ENCODE assay signal across 17 cellular contexts in the genomic region with DNA sequence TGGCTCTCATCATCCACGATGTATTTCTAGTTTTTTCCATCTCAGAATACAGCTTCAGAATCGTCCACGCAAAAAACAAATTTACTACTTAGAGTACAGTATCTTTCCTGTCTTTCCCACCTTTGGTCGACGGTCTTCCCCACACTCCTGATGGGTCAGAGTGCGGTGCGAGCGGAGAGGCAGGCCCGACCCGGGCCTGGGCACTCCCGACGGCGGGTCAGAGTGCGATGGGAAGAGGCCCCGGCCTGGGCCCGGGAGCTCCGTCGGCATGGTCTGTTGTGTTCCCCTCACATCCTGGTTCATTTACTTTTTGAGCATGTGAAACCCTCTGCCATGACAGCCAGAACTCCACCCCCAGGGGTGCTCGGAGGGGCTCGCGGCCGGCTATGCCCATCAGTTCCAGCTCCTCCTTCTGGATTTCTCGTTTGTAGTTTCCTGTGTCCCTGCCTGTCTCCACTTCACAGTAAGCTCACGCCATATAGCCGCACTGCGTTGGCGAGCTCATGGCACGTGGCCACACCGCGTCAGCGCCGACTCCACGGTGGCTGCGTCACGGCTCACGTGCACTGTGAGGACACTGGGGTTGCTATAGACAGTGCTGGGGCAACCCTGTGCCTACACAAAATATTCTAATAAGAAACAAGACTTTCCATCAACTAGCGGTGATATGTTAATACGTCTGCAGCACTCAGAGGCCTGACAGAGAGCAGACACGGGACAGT. TPM values are rescaled to one million over a fixed set of nuclear protein-coding genes. Genes with fewer than 3 reads are reported as not detected.
DNase-seq lines count a peak whose midpoint lies in the region; ATAC-seq, FAIRE-seq and TF ChIP-seq lines count a peak whose summit lies in the region.
"Had no signal": no experiment of that assay in that cellular context is flagged by ENCODE, and none has a peak within 500 bp of the region (broad histone marks: within the 10 kb centered on the region; RNA-seq: fewer than 3 reads in every experiment).

No MANE protein-coding gene starts in this region.

- H2BK12ac ChIP-seq in H9 (ENCODE audit: insufficient read length, low read depth, low read length) (no peak overlapping the region), H1 (ENCODE audit: low read depth, low read length) (no peak overlapping the region)

- H3F3A ChIP-seq in PC-3 (ENCODE audit: low read length, unreplicated experiment) = no peaks in the 10 kb centered on the region

- CTCF ChIA-PET in H1 (lab: Charles Lee; ENCODE audit: partially characterized antibody) (interaction anchor here (0.7 to 4.6 kb wide), 12 partner anchors 8 to 98 kb away, joined by 3 to 37 read pairs (median 4); a partner anchor contains a TSS), PC-3 (lab: Charles Lee) (no interaction called here)

- no peaks in the 10 kb centered on the region for H3K27me3 ChIP-seq in left ventricle myocardium inferior (ENCODE audit: low read depth)
- no peaks in the 10 kb centered on the region for H3K27me3 ChIP-seq in H9 (ENCODE audit: insufficient read depth, low read length)
- no peaks in the 10 kb centered on the region for H3K27me3 ChIP-seq in H1 (replicated peaks in 1 of 4; ENCODE audit: control insufficient read depth in 3 of 4, extremely low read depth in 1 of 4, insufficient read depth in 3 of 4, low read length in 3 of 4)
- H3K27me3 ChIP-seq in PC-3 (ENCODE audit: low read length) = no peaks in the 10 kb centered on the region
- H3K27me3 ChIP-seq: Peyer's patch had no signal

- H2AK5ac ChIP-seq in H9 (ENCODE audit: insufficient read length, low read length) (no peak overlapping the region), H1 (ENCODE audit: low read depth, low read length) (no peak overlapping the region)

- H3K14ac ChIP-seq in H9 (ENCODE audit: insufficient read depth, low read length) (no peak overlapping the region), H1 (ENCODE audit: insufficient read length) (no peak overlapping the region)

- intact Hi-C loops in left ventricle myocardium inferior (cut with micrococcal nuclease) = no loop called here
- intact Hi-C loops in left ventricle myocardium superior (cut with micrococcal nuclease) = no loop called here
- intact Hi-C loops in PC-3 (cut with micrococcal nuclease) = no loop called here

- H2BK15ac ChIP-seq in H9 (ENCODE audit: low read depth, low read length) = no peak overlapping the region
- no peak overlapping the region for H2BK15ac ChIP-seq in H1 (ENCODE audit: low read length)

- H4K8ac ChIP-seq in H9 (replicated peaks; ENCODE audit: insufficient read length, low read depth, low read length) (no peak overlapping the region), H1 (ENCODE audit: extremely low read depth, insufficient read depth, low read length) (peak overlapping the region; percentile 22; the same call in 1 of the 2 replicates)

- H3K4me1 ChIP-seq in left ventricle myocardium inferior = peaks cover 85% of the 10 kb centered on the region
- no peaks in the 10 kb centered on the region for H3K4me1 ChIP-seq in H9 (ENCODE audit: insufficient read depth, low read length)
- peaks cover 0 to 9% (median under 1%) of the 10 kb centered on the region in 4 experiments; a peak in 3 of 7 replicates for H3K4me1 ChIP-seq in H1 (replicated peaks in 1 of 4; ENCODE audit: control insufficient read depth in 3 of 4, insufficient read depth in 4 of 4, low read length in 3 of 4)
- no peaks in the 10 kb centered on the region for H3K4me1 ChIP-seq in PC-3 (ENCODE audit: insufficient read depth, low read length)

- H3K56ac ChIP-seq in H9 (ENCODE audit: insufficient read length, low read depth, low read length) = no peak overlapping the region
- H3K56ac ChIP-seq in H1 (replicated peaks; ENCODE audit: insufficient read length, low read depth, low read length) = no peak overlapping the region

- H4K91ac ChIP-seq in H9 (ENCODE audit: insufficient read length, low read depth, low read length) (no peak overlapping the region), H1 (replicated peaks; ENCODE audit: insufficient read length, low read length) (no peak overlapping the region)

- H3K23me2 ChIP-seq in H9 (ENCODE audit: insufficient read length, low read depth, low read length, poor library complexity, severe bottlenecking) (no peaks in the 10 kb centered on the region), H1 (ENCODE audit: low read depth, low read length) (no peaks in the 10 kb centered on the region)

- H2BK5ac ChIP-seq in H9 (ENCODE audit: insufficient read length, low read length) = no peak overlapping the region
- no peak overlapping the region for H2BK5ac ChIP-seq in H1 (ENCODE audit: low read depth, low read length)

- H3T11ph ChIP-seq in H9 (ENCODE audit: low read length) = no peak overlapping the region

- no peak overlapping the region for H3K4ac ChIP-seq in H9 (ENCODE audit: low read depth, low read length)
- no peak overlapping the region for H3K4ac ChIP-seq in H1 (replicated peaks; ENCODE audit: insufficient read length, low read depth, low read length)

- H3K4me2 ChIP-seq in H9 (ENCODE audit: insufficient read depth, insufficient read length, low read length) = no peak overlapping the region
- H3K4me2 ChIP-seq in H1 (ENCODE audit: insufficient read depth in 1 of 2, low read depth in 2 of 2, low read length in 2 of 2) = no peak overlapping the region
- H3K4me2 ChIP-seq in PC-3 (ENCODE audit: low read length) = no peak overlapping the region

- TF ChIP-seq CTCF in left ventricle myocardium inferior (IDR thresholded peaks at IDR 0.05; ENCODE audit: borderline replicate concordance) (no peak), H9 (conservative IDR thresholded peaks at IDR 0.05) (0 out of 3 replicates have a peak, but pooled peaks have one; percentile 5), H1 (IDR thresholded peaks at IDR 0.05; ENCODE audit: control extremely low read depth in 1 of 3, insufficient read depth in 1 of 3, low read depth in 1 of 3, low read length in 3 of 3) (no peak), type B pancreatic cell (conservative IDR thresholded peaks at IDR 0.05) (no peak), PC-3 (conservative IDR thresholded peaks at IDR 0.05; ENCODE audit: low read depth, low read length) (no peak)

- TF ChIP-seq POLR2A in H1 (IDR thresholded peaks at IDR 0.05; ENCODE audit: control extremely low read depth in 1 of 2, low read depth in 2 of 2, low read length in 2 of 2) = no peak; a peak in 1 of 3 replicates

- H4K5ac ChIP-seq in H9 (ENCODE audit: insufficient read length, low read depth, low read length) (no peak overlapping the region), H1 (ENCODE audit: insufficient read length, low read depth, low read length) (no peak overlapping the region)

- ATAC-seq in left ventricle myocardium superior (no peak), PC-3 (no peak)

- H3K27ac ChIP-seq in left ventricle myocardium inferior (replicated peaks) (peak overlapping the region; percentile 50), H9 (ENCODE audit: insufficient read length, low read depth, low read length) (no peak overlapping the region), H1 (ENCODE audit: low read depth, low read length) (no peak overlapping the region), PC-3 (ENCODE audit: low read length) (no peak overlapping the region), caudate nucleus (ENCODE audit: low read depth, low read length) (no peak overlapping the region)
- H3K27ac ChIP-seq: Peyer's patch had no signal

- H3K9ac ChIP-seq in H9 (ENCODE audit: extremely low read depth, insufficient read length, low read length) (no peak overlapping the region), H1 (replicated peaks in 1 of 4; ENCODE audit: extremely low read depth in 1 of 4, low read depth in 3 of 4, low read length in 3 of 4) (no peak overlapping the region), PC-3 (ENCODE audit: low read length) (no peak overlapping the region)

- H3K9me2 ChIP-seq in PC-3 (replicated peaks; ENCODE audit: low read length) = no peaks in the 10 kb centered on the region

- no CpG with 5 or more reads among the region's 39 CpGs for WGBS in H9 (ENCODE audit: extremely low coverage, insufficient read length, low lambda C conversion rate)
- 95% methylated on average over 34 of the region's 39 CpGs; no CpG with 5 or more reads in 1 of the 2 experiments for WGBS in H1 (ENCODE audit: extremely low coverage in 1 of 2, insufficient coverage in 1 of 2, insufficient read length in 1 of 2, insufficient replicate concordance in 2 of 2, low coverage in 1 of 2, low lambda C conversion rate in 2 of 2, missing lambda C conversion rate in 1 of 2), 2 experiments

- no peaks in the 10 kb centered on the region for H3K79me1 ChIP-seq in H9 (ENCODE audit: insufficient read depth, low read depth, low read length, poor library complexity, severe bottlenecking)
- H3K79me1 ChIP-seq in H1 (ENCODE audit: low read depth, low read length) = no peaks in the 10 kb centered on the region; the same call in 1 of the 2 replicates

- H4K20me1 ChIP-seq in H9 (ENCODE audit: control insufficient read depth, insufficient read depth, insufficient read length) = no peaks in the 10 kb centered on the region
- H4K20me1 ChIP-seq in H1 (replicated peaks in 1 of 2; ENCODE audit: control insufficient read depth in 1 of 2, insufficient read depth in 2 of 2, low read length in 2 of 2) = peaks cover 4 to 20% of the 10 kb centered on the region in 2 experiments
- H4K20me1 ChIP-seq in PC-3 (ENCODE audit: low read length) = 0 out of 2 replicates have a peak, but pooled peaks cover 6% of the 10 kb centered on the region

- peaks cover 55% of the 10 kb centered on the region for H3K36me3 ChIP-seq in left ventricle myocardium inferior
- H3K36me3 ChIP-seq in H1 (ENCODE audit: control insufficient read depth in 2 of 4, insufficient read depth in 4 of 4, low read length in 3 of 4) = peaks cover 4 to 39% (median 19%) of the 10 kb centered on the region in 4 experiments
- H3K36me3 ChIP-seq in PC-3 (ENCODE audit: low read depth, low read length) = peaks cover 31% of the 10 kb centered on the region

- H2BK120ac ChIP-seq in H9 (ENCODE audit: low read depth, low read length, poor library complexity, severe bottlenecking) (no peak overlapping the region), H1 (replicated peaks; ENCODE audit: low read depth, low read length) (no peak overlapping the region)

- TF ChIP-seq RAD21 in H1 (IDR thresholded peaks at IDR 0.05 in 1 of 2, conservative IDR thresholded peaks at IDR 0.05 in 1 of 2; ENCODE audit: low read depth in 2 of 2, low read length in 2 of 2) = no peak

- H3K9me3 Mint-ChIP-seq in H9 = peaks cover 0 to 3% of the 10 kb centered on the region in 2 experiments; a peak in 1 of 5 replicates
- no peaks in the 10 kb centered on the region for H3K9me3 Mint-ChIP-seq in type B pancreatic cell
- H3K9me3 Mint-ChIP-seq: CD8-positive, alpha-beta memory T cell had no signal

- H3K9me3 ChIP-seq in left ventricle myocardium inferior (replicated peaks) (no peaks in the 10 kb centered on the region), H9 (ENCODE audit: control insufficient read depth, low read depth, low read length) (no peaks in the 10 kb centered on the region), H1 (ENCODE audit: insufficient read depth in 2 of 2, low read depth in 1 of 2, low read length in 1 of 2) (no peaks in the 10 kb centered on the region; a peak in 1 of 4 replicates), PC-3 (ENCODE audit: low read length) (no peaks in the 10 kb centered on the region)
- H3K9me3 ChIP-seq: Peyer's patch had no signal

- H3K79me2 ChIP-seq in H9 (ENCODE audit: insufficient read depth, low read length) (no peaks in the 10 kb centered on the region), H1 (ENCODE audit: control insufficient read depth in 1 of 2, insufficient read depth in 2 of 2, low read length in 2 of 2) (peaks cover 0 to 7% of the 10 kb centered on the region in 2 experiments; a peak in 1 of 4 replicates), PC-3 (ENCODE audit: low read length) (peaks cover 17% of the 10 kb centered on the region)

- no TSS peak for BruUV-seq in PC-3 (replicated peaks; lab: Mats Ljungman, UMichigan)

- H2AFZ ChIP-seq in H9 (ENCODE audit: low read length) (no peak overlapping the region), H1 (ENCODE audit: low read length) (no peak overlapping the region), PC-3 (ENCODE audit: low read length) (no peak overlapping the region)

- H2BK20ac ChIP-seq in H9 (ENCODE audit: low read depth, low read length, poor library complexity, severe bottlenecking) (no peak overlapping the region), H1 (ENCODE audit: low read length) (no peak overlapping the region)

- H3K36me3 Mint-ChIP-seq in H9 (ENCODE audit: insufficient read depth in 1 of 3, low read depth in 3 of 3) (peaks cover 5 to 44% (median 43%) of the 10 kb centered on the region in 3 experiments), type B pancreatic cell (peaks cover 4% of the 10 kb centered on the region)

- peaks cover 10 to 17% of the 10 kb centered on the region in 2 experiments for H3K4me1 Mint-ChIP-seq in H9
- H3K4me1 Mint-ChIP-seq in type B pancreatic cell (ENCODE audit: unreplicated experiment) = peaks cover 12% of the 10 kb centered on the region

- DNase-seq in left ventricle myocardium inferior (no peak), left ventricle myocardium superior (no peak), H9 (no peak), H1 (ENCODE audit: low read depth in 1 of 2, low spot score in 2 of 2) (no peak), type B pancreatic cell (ENCODE audit: extremely low spot score, unreplicated experiment) (no peak), DMS 273 treated with DMSO at 0.1 percent for 48 hours (lab: John Stamatoyannopoulos, UW) (no peak), PC-3 (no peak), caudate nucleus (lab: John Stamatoyannopoulos, UW) (no peak)
- DNase-seq: CD8-positive, alpha-beta memory T cell; NCI-H1417 treated with DMSO at 0.1 percent for 48 hours; NCI-H2029; NCI-H2171 treated with DMSO at 0.1 percent for 48 hours; NCI-H82; Peyer's patch; SIG-M5 had no signal

- peak overlapping the region in 2 of 3 experiments; percentile 28 to 58; a peak in 3 of 7 replicates for H3K27ac Mint-ChIP-seq in H9
- H3K27ac Mint-ChIP-seq in type B pancreatic cell = peak overlapping the region; percentile 43

- no peak overlapping the region for H3K4me3 ChIP-seq in left ventricle myocardium inferior
- H3K4me3 ChIP-seq in H1 (ENCODE audit: extremely low read depth in 1 of 4, insufficient read depth in 2 of 4, low read depth in 3 of 4, low read length in 4 of 4) = no peak overlapping the region
- no peak overlapping the region for H3K4me3 ChIP-seq in PC-3 (ENCODE audit: low read length)
- H3K4me3 ChIP-seq: Peyer's patch had no signal

- H3K18ac ChIP-seq in H9 (ENCODE audit: insufficient read length, low read depth, low read length) (no peak overlapping the region), H1 (ENCODE audit: extremely low read depth, low read length) (no peak overlapping the region)

- TF ChIP-seq EP300 in H1 (IDR thresholded peaks at IDR 0.05; ENCODE audit: borderline replicate concordance in 1 of 2, low read depth in 2 of 2, low read length in 2 of 2) = no peak

- POLR2A ChIA-PET in H1 (lab: Charles Lee; ENCODE audit: partially characterized antibody) (interaction anchor here (0.9 to 2.1 kb wide), 9 partner anchors 8 to 284 kb away, joined by 3 to 10 read pairs (median 3); a partner anchor contains a TSS), PC-3 (lab: Charles Lee; ENCODE audit: unreplicated experiment) (no interaction called here)

- H3K23ac ChIP-seq in H9 (ENCODE audit: insufficient read length, low read depth, low read length) = no peak overlapping the region
- H3K23ac ChIP-seq in H1 (ENCODE audit: insufficient read length) = no peak overlapping the region

- no peak overlapping the region for H3K4me3 Mint-ChIP-seq in H9
- H3K4me3 Mint-ChIP-seq in type B pancreatic cell = no peak overlapping the region
- H3K4me3 Mint-ChIP-seq: CD8-positive, alpha-beta memory T cell had no signal

- no peak for FAIRE-seq in H1 (lab: Jason Lieb, UNC)
- FAIRE-seq: GM18507 had no signal

- H3K27me3 Mint-ChIP-seq in H9 (ENCODE audit: low read depth) (peaks cover 2% of the 10 kb centered on the region; the same call in 1 of the 2 replicates), type B pancreatic cell (no peaks in the 10 kb centered on the region)
- H3K27me3 Mint-ChIP-seq: CD8-positive, alpha-beta memory T cell had no signal

RNA-seq across cellular contexts. Expression of a gene that starts 7.8 kb away (rescaled TPM):
- total RNA-seq in left ventricle myocardium inferior (8.5 TPM), left ventricle myocardium superior (9.6 TPM), H9 (2021) (10.2 and 12.3 TPM in 2 replicates), type B pancreatic cell (ENCODE audit: low replicate concordance) (14.8 and 15.4 TPM in 2 replicates), PC-3 (2014; rRNA removed) (11.6 and 12.4 TPM in 2 replicates)
- 7.9 and 9.0 TPM in 2 replicates for total RNA-seq in H1 (2021; fragmentation: NEBNext Ultra II Directional; extraction: Animal tissue kit (Norgen Biotek cat#: 25700))
- polyA plus RNA-seq in H1 (2011; rRNA removed) = 3.9 and 5.8 TPM in 2 replicates
- polyA plus RNA-seq in H1 (2011; cell fraction: cytosol; rRNA removed) = 5.7 TPM
- polyA plus RNA-seq in H1 (2011; cell fraction: nucleus; rRNA removed) = 8.0 TPM
- 5.4 to 7.9 TPM (median 6.1 TPM) in 4 replicates for polyA plus RNA-seq in H1 (2012, experiment 1 of 2)
- 3.6 TPM for polyA plus RNA-seq in H1 (2012, experiment 2 of 2)
- 7.3 TPM for polyA plus RNA-seq in H1 (2013, experiment 1 of 2)
- polyA plus RNA-seq in H1 (2013, experiment 2 of 2) = 7.1 TPM
- polyA minus RNA-seq in H1 (2011; rRNA and poly(A)+ RNA removed) = 4.2 and 7.6 TPM in 2 replicates
- polyA minus RNA-seq in H1 (2011; cell fraction: cytosol; rRNA and poly(A)+ RNA removed) = 3.3 TPM
- 13.6 TPM for polyA minus RNA-seq in H1 (2011; cell fraction: nucleus; rRNA and poly(A)+ RNA removed)

RNA-seq across cellular contexts. Expression of a gene that starts 13.0 kb away (rescaled TPM):
- total RNA-seq in left ventricle myocardium inferior = 8.4 TPM
- 10.2 TPM for total RNA-seq in left ventricle myocardium superior
- total RNA-seq in H9 (2021) = 6.2 and 6.8 TPM in 2 replicates
- 5.4 and 5.8 TPM in 2 replicates for total RNA-seq in H1 (2021; fragmentation: NEBNext Ultra II Directional; extraction: Animal tissue kit (Norgen Biotek cat#: 25700))
- 6.1 and 8.1 TPM in 2 replicates for polyA plus RNA-seq in H1 (2011; rRNA removed)
- polyA plus RNA-seq in H1 (2011; cell fraction: cytosol; rRNA removed) = 7.0 TPM
- polyA plus RNA-seq in H1 (2011; cell fraction: nucleus; rRNA removed) = 14.6 TPM
- 6.7 to 9.5 TPM (median 9.3 TPM) in 4 replicates for polyA plus RNA-seq in H1 (2012, experiment 1 of 2)
- 10.2 TPM for polyA plus RNA-seq in H1 (2012, experiment 2 of 2)
- polyA plus RNA-seq in H1 (2013, experiment 1 of 2) = 5.6 TPM
- polyA plus RNA-seq in H1 (2013, experiment 2 of 2) = 4.6 TPM
- 4.6 and 6.6 TPM in 2 replicates for polyA minus RNA-seq in H1 (2011; rRNA and poly(A)+ RNA removed)
- 6.6 TPM for polyA minus RNA-seq in H1 (2011; cell fraction: cytosol; rRNA and poly(A)+ RNA removed)
- polyA minus RNA-seq in H1 (2011; cell fraction: nucleus; rRNA and poly(A)+ RNA removed) = 6.3 TPM
- 15.7 and 18.1 TPM in 2 replicates for total RNA-seq in type B pancreatic cell (ENCODE audit: low replicate concordance)
- total RNA-seq in PC-3 (2014; rRNA removed) = 31.2 and 36.4 TPM in 2 replicates

RNA-seq across cellular contexts. Expression of a gene that starts 15.5 kb away (rescaled TPM):
- total RNA-seq in left ventricle myocardium inferior = not detected
- not detected for total RNA-seq in left ventricle myocardium superior
- not detected in 2 replicates for total RNA-seq in H9 (2021)
- total RNA-seq in H1 (2021; fragmentation: NEBNext Ultra II Directional; extraction: Animal tissue kit (Norgen Biotek cat#: 25700)) = not detected in 2 replicates
- polyA plus RNA-seq in H1 (2011; rRNA removed) = 0.05 TPM in 1 of 2 replicates, not detected in the other
- 0.04 TPM for polyA plus RNA-seq in H1 (2011; cell fraction: cytosol; rRNA removed)
- 0.16 TPM for polyA plus RNA-seq in H1 (2011; cell fraction: nucleus; rRNA removed)
- polyA plus RNA-seq in H1 (2012, experiment 1 of 2) = 0.08 to 0.14 TPM (median 0.13 TPM) in 3 of 4 replicates, not detected in the other
- polyA plus RNA-seq in H1 (2012, experiment 2 of 2) = not detected
- polyA plus RNA-seq in H1 (2013, experiment 1 of 2) = not detected
- polyA plus RNA-seq in H1 (2013, experiment 2 of 2) = 0.04 TPM
- not detected in 2 replicates for polyA minus RNA-seq in H1 (2011; rRNA and poly(A)+ RNA removed)
- not detected for polyA minus RNA-seq in H1 (2011; cell fraction: cytosol; rRNA and poly(A)+ RNA removed)
- not detected for polyA minus RNA-seq in H1 (2011; cell fraction: nucleus; rRNA and poly(A)+ RNA removed)
- 13.6 and 15.3 TPM in 2 replicates for total RNA-seq in type B pancreatic cell (ENCODE audit: low replicate concordance)
- not detected in 2 replicates for total RNA-seq in PC-3 (2014; rRNA removed)
- total RNA-seq: A673; CD8-positive, alpha-beta memory T cell had no signal
- polyA plus RNA-seq: CD8-positive, alpha-beta memory T cell had no signal

Comparison
In these comparisons a context has a peak if more than half of its experiments do, and no peak if none do; other contexts are left out.
1. RNA of a gene that starts 15.5 kb away (total RNA-seq): 13.6 to 15.3 TPM in type B pancreatic cell; not detected in left ventricle myocardium inferior (single experiment), not detected in left ventricle myocardium superior (single experiment), not detected in H9, not detected in H1 and not detected in PC-3; every median in the first group is over 10 times any median in the second.